In genomic region chr5:77636423-77637169, GRCh38 we compare ENCODE assay signal across 1 cellular context.
TF ChIP-seq lines count a peak whose summit lies in the region.

No MANE protein-coding gene starts in this region.

TF ChIP-seq in H1, 55 proteins besides CTCF, POLR2A, EP300 and RAD21:
- TF ChIP-seq RNF2 (IDR thresholded peaks at IDR 0.05; ENCODE audit: borderline replicate concordance, low read depth, low read length, missing control alignments, poor library complexity, severe bottlenecking) (peak; percentile 62), TCF12 (IDR thresholded peaks at IDR 0.05; ENCODE audit: low read depth, low read length) (0 out of 2 replicates have a peak, but pooled peaks have one; percentile 3), EZH2 (IDR thresholded peaks at IDR 0.05; ENCODE audit: low read depth, low read length, severe bottlenecking) (peak; percentile 99), JUND (IDR thresholded peaks at IDR 0.05; ENCODE audit: low read length) (no peak), SUZ12 (IDR thresholded peaks at IDR 0.05; ENCODE audit: low read length) (peak; percentile 99; the same call in 1 of the 2 replicates)
TF ChIP-seq in H1: peak in this region for 4.
